31 cellular contexts compared by ENCODE assay signal in the genomic region with DNA sequence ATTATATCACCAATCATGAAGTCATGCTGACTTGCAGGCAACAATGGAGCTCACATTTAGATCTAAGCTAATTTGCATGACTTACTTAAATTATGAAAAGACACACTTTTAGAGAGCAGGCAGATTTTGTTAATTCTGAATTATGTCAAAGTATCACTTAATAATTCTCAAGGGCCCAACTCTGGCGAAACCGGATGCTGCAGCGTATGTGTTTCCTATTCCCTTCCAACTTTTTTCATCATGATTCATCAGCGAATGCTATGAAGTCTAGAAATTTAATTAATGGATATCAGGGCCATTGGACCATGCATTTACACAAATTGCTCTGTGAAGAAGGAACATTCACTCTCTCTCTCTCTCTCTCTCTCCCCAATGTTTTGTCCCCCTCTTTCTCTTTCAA.
"Had no signal": no experiment of that assay in that cellular context is flagged by ENCODE, and none has a peak within 500 bp of the region (broad histone marks: within the 10 kb centered on the region; RNA-seq: fewer than 3 reads in every experiment).

No MANE protein-coding gene starts in this region.

- H3K4me1 ChIP-seq: adrenal gland, SJSA1 had no signal

- H3K4me1 Mint-ChIP-seq: activated B cell treated with CpG ODN at 0.5 μM for 24 hours; activated CD4-positive, alpha-beta memory T cell treated with anti-CD3 and anti-CD28 coated beads, Interleukin-2, amount 10 ng/mL, durations not matched to agents 7 days and 5 days; activated naive CD8-positive, alpha-beta T cell treated with anti-CD3 and anti-CD28 coated beads, Interleukin-2, amount 10 ng/mL, durations not matched to agents 7 days and 5 days; brain had no signal

- H3K9me3 Mint-ChIP-seq: activated B cell treated with CpG ODN at 0.5 μM for 24 hours; activated CD4-positive, alpha-beta memory T cell treated with anti-CD3 and anti-CD28 coated beads, Interleukin-2, amount 10 ng/mL, durations not matched to agents 7 days and 5 days; activated naive CD4-positive, alpha-beta T cell treated with anti-CD3 and anti-CD28 coated beads, Interleukin-2, amount 50 U/mL, for 24 hours; activated naive CD8-positive, alpha-beta T cell treated with anti-CD3 and anti-CD28 coated beads, Interleukin-2, amount 10 ng/mL, durations not matched to agents 7 days and 5 days; activated T-helper 2 cell treated with anti-CD3 and anti-CD28 coated beads, Interferon-gamma antibody, Interleukin-2, Interleukin-4, amounts not matched to agents 10 μg/mL and 5 μg/mL and 100 μg/mL, durations not matched to agents 14 hours and 24 hours and 36 hours; brain had no signal

- H3K36me3 Mint-ChIP-seq: activated naive CD4-positive, alpha-beta T cell treated with anti-CD3 and anti-CD28 coated beads, Interleukin-2, amount 50 U/mL, for 24 hours; activated naive CD8-positive, alpha-beta T cell treated with anti-CD3 and anti-CD28 coated beads, Interleukin-2, amount 10 ng/mL, durations not matched to agents 7 days and 5 days; brain had no signal

- H3K36me3 ChIP-seq: adrenal gland, SJSA1 had no signal

- H3K27ac Mint-ChIP-seq: activated B cell treated with CpG ODN at 0.5 μM for 24 hours; activated CD4-positive, alpha-beta memory T cell treated with anti-CD3 and anti-CD28 coated beads, Interleukin-2, amount 10 ng/mL, durations not matched to agents 7 days and 5 days; activated naive CD4-positive, alpha-beta T cell treated with anti-CD3 and anti-CD28 coated beads, Interleukin-2, amount 50 U/mL, for 24 hours; activated naive CD8-positive, alpha-beta T cell treated with anti-CD3 and anti-CD28 coated beads, Interleukin-2, amount 10 ng/mL, durations not matched to agents 7 days and 5 days; activated T-helper 2 cell treated with anti-CD3 and anti-CD28 coated beads, Interferon-gamma antibody, Interleukin-2, Interleukin-4, amounts not matched to agents 10 μg/mL and 5 μg/mL and 100 μg/mL, durations not matched to agents 14 hours and 24 hours and 36 hours; brain had no signal

- H3K4me3 Mint-ChIP-seq: activated B cell treated with CpG ODN at 0.5 μM for 24 hours; activated CD4-positive, alpha-beta memory T cell treated with anti-CD3 and anti-CD28 coated beads, Interleukin-2, amount 10 ng/mL, durations not matched to agents 7 days and 5 days; activated naive CD4-positive, alpha-beta T cell treated with anti-CD3 and anti-CD28 coated beads, Interleukin-2, amount 50 U/mL, for 24 hours; activated naive CD8-positive, alpha-beta T cell treated with anti-CD3 and anti-CD28 coated beads, Interleukin-2, amount 10 ng/mL, durations not matched to agents 7 days and 5 days; brain had no signal

- H3K9me3 ChIP-seq: adrenal gland, SJSA1 had no signal

- H3K4me3 ChIP-seq: adrenal gland, SJSA1 had no signal

- DNase-seq: activated B cell treated with CpG ODN at 0.5 μM for 24 hours; activated CD4-positive, alpha-beta memory T cell treated with anti-CD3 and anti-CD28 coated beads, Interleukin-2, amount 10 ng/mL, durations not matched to agents 7 days and 5 days; activated CD4-positive, alpha-beta T cell treated with anti-CD3 and anti-CD28 coated beads for 4 hours; activated CD4-positive, CD25-positive, alpha-beta regulatory T cell treated with anti-CD3 and anti-CD28 coated beads, Interleukin-2, amount 50 U/mL, for 72 hours; activated CD8-positive, alpha-beta memory T cell treated with anti-CD3 and anti-CD28 coated beads for 24 hours; activated gamma-delta T cell; activated naive CD4-positive, alpha-beta T cell treated with Interleukin-2 at 50 U/mL for 16 hours; activated naive CD8-positive, alpha-beta T cell treated with anti-CD3 and anti-CD28 coated beads, Interleukin-2, amount 10 ng/mL, durations not matched to agents 7 days and 5 days; activated T-cell treated with anti-CD3 and anti-CD28 coated beads, Interleukin-2, amount 50 U/mL, for 1 hour; adrenal gland; central memory CD4-positive, alpha-beta T cell; Karpas-422; KBM-7; NCI-H1048; NCI-H1105 treated with DMSO at 0.1 percent for 48 hours; NCI-H1436; NCI-H1694; NCI-H1930; NCI-H2081 treated with DMSO at 0.1 percent for 48 hours; NCI-H345; NCI-H524 treated with DMSO at 0.1 percent for 48 hours; SHP77; SW 1271; T-helper 1 cell; T-helper 2 cell; T-helper 9 cell had no signal

- ATAC-seq: Panc1 had no signal

- H3K27me3 ChIP-seq: adrenal gland, SJSA1 had no signal
